1 cellular context compared by ENCODE assay signal in the genomic region with DNA sequence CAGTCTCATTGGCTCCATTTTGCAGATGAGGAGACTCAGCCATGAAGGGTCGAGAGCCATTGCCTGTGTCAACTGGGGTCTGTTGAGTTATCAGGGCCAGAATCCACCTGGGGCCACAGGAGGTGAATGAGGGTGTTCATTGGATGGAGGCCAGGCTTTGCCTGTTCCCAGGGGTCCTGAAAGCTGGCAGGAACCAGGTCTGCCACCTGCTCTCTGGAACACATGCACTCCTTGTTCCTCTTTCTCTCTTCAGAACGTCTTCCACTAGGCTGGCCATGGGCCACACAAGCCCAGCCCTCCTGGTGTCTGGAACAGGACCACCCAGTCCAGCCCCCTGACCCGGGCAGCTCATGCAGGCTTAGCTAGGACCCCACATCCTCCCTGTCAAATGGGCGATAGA.
TF ChIP-seq lines count a peak whose summit lies in the region.

No MANE protein-coding gene starts in this region.

TF ChIP-seq in GM12878, 131 proteins besides CTCF, POLR2A, EP300 and RAD21:
- TF ChIP-seq SPI1 (IDR thresholded peaks at IDR 0.05; ENCODE audit: borderline replicate concordance, insufficient read depth, low read depth, low read length) (peak; percentile 23; the same call in 1 of the 2 replicates), ZNF384 (IDR thresholded peaks at IDR 0.05; ENCODE audit: borderline replicate concordance, low read depth, low read length) (no peak)
